9 cellular contexts compared by ENCODE assay signal in genomic region chr22:38941488-38941987, GRCh38. TPM values are rescaled to one million over a fixed set of nuclear protein-coding genes. Genes with fewer than 3 reads are reported as not detected.
DNase-seq lines count a peak whose midpoint lies in the region; ATAC-seq and TF ChIP-seq lines count a peak whose summit lies in the region.
"Had no signal": no experiment of that assay in that cellular context is flagged by ENCODE, and none has a peak within 500 bp of the region (broad histone marks: within the 10 kb centered on the region; RNA-seq: fewer than 3 reads in every experiment).

No MANE protein-coding gene starts in this region.

- H3K27ac ChIP-seq in left lung (peak overlapping the region; percentile 8 to 87), PC-3 (ENCODE audit: low read length) (no peak overlapping the region), endodermal cell (ENCODE audit: low read depth, low read length) (no peak overlapping the region)
- H3K27ac ChIP-seq: breast epithelium had no signal

- no peak overlapping the region for H2AFZ ChIP-seq in PC-3 (ENCODE audit: low read length)

- no peak overlapping the region for H3K9ac ChIP-seq in PC-3 (ENCODE audit: low read length)
- no peak overlapping the region for H3K9ac ChIP-seq in endodermal cell (ENCODE audit: extremely low read depth, low read length, poor library complexity, severe bottlenecking)

- peak; percentile 74 for DNase-seq in GM13976 (ENCODE audit: low spot score)
- DNase-seq in T-helper 17 cell, result no peak
- peak; percentile 75 to 80 for DNase-seq in left lung
- DNase-seq in endothelial cell (ENCODE audit: low spot score), result no peak
- no peak for DNase-seq in NCI-H1092 (lab: John Stamatoyannopoulos, UW)
- DNase-seq in PC-3, result no peak
- DNase-seq in endodermal cell, result no peak

- H3K9me3 ChIP-seq in T-helper 17 cell (ENCODE audit: control insufficient read depth, low read length, poor library complexity, severe bottlenecking) (no peaks in the 10 kb centered on the region), left lung (no peaks in the 10 kb centered on the region), PC-3 (ENCODE audit: low read length) (no peaks in the 10 kb centered on the region), endodermal cell (ENCODE audit: control insufficient read depth, low read length) (no peaks in the 10 kb centered on the region)
- H3K9me3 ChIP-seq: breast epithelium had no signal

- WGBS in endodermal cell (ENCODE audit: insufficient coverage in 1 of 2, insufficient read length in 1 of 2), 2 experiments, result 85 to 86% methylated on average over 7 to 11 of the region's 13 CpGs

- H3K27me3 Mint-ChIP-seq in T-helper 17 cell (peaks cover 89% of the 10 kb centered on the region), endothelial cell (ENCODE audit: unreplicated experiment) (peaks cover 4% of the 10 kb centered on the region), endodermal cell (ENCODE audit: insufficient read depth) (peaks cover 8% of the 10 kb centered on the region)

- no peaks in the 10 kb centered on the region for H3K9me3 Mint-ChIP-seq in endothelial cell (ENCODE audit: unreplicated experiment)
- no peaks in the 10 kb centered on the region for H3K9me3 Mint-ChIP-seq in endodermal cell

- POLR2A ChIA-PET in PC-3 (lab: Charles Lee; ENCODE audit: unreplicated experiment), result no interaction called here

- H3K4me3 Mint-ChIP-seq in T-helper 17 cell, result peak overlapping the region; percentile 91
- H3K4me3 Mint-ChIP-seq in endothelial cell (ENCODE audit: unreplicated experiment), result no peak overlapping the region
- no peak overlapping the region for H3K4me3 Mint-ChIP-seq in endodermal cell

- H3K36me3 Mint-ChIP-seq in T-helper 17 cell (ENCODE audit: low read depth), result peaks cover 13% of the 10 kb centered on the region
- H3K36me3 Mint-ChIP-seq in endothelial cell (ENCODE audit: low read depth, unreplicated experiment), result no peaks in the 10 kb centered on the region
- H3K36me3 Mint-ChIP-seq in endodermal cell (ENCODE audit: low read depth), result no peaks in the 10 kb centered on the region

- H3K4me1 ChIP-seq in left lung (peaks cover 0 to 43% of the 10 kb centered on the region in 2 donors), PC-3 (ENCODE audit: insufficient read depth, low read length) (peaks cover 4% of the 10 kb centered on the region; the same call in 1 of the 2 replicates), endodermal cell (ENCODE audit: control insufficient read depth, insufficient read depth, low read length) (no peaks in the 10 kb centered on the region)
- H3K4me1 ChIP-seq: breast epithelium had no signal

- H4K20me1 ChIP-seq in PC-3 (ENCODE audit: low read length), result no peaks in the 10 kb centered on the region

- ATAC-seq in HG02588 (IDR thresholded peaks at IDR 0.05; ENCODE audit: unreplicated experiment) (peak; percentile 57), T-helper 17 cell (peak; percentile 54), left lung (peak; percentile 79), PC-3 (no peak)

- H3K4me3 ChIP-seq in left lung, result peak overlapping the region in 1 of 2 donors; percentile 7
- no peak overlapping the region for H3K4me3 ChIP-seq in PC-3 (ENCODE audit: low read length)
- no peak overlapping the region for H3K4me3 ChIP-seq in endodermal cell (ENCODE audit: low read length)

- H3K4me2 ChIP-seq in PC-3 (ENCODE audit: low read length), result no peak overlapping the region

- intact Hi-C loops in left lung (cut with DNase I) (no loop called here), PC-3 (cut with micrococcal nuclease) (no loop called here)

- BruUV-seq in PC-3 (replicated peaks; lab: Mats Ljungman, UMichigan), result no TSS peak

- no peaks in the 10 kb centered on the region for H3K36me3 ChIP-seq in left lung
- H3K36me3 ChIP-seq in PC-3 (ENCODE audit: low read depth, low read length), result no peaks in the 10 kb centered on the region
- no peaks in the 10 kb centered on the region for H3K36me3 ChIP-seq in endodermal cell (ENCODE audit: control insufficient read depth, insufficient read depth, low read length)
- H3K36me3 ChIP-seq: breast epithelium had no signal

- H3K27ac Mint-ChIP-seq in T-helper 17 cell, result peak overlapping the region; percentile 78
- no peak overlapping the region for H3K27ac Mint-ChIP-seq in endothelial cell (ENCODE audit: unreplicated experiment)
- no peak overlapping the region for H3K27ac Mint-ChIP-seq in endodermal cell

- peaks cover 0 to 6% of the 10 kb centered on the region in 2 donors for H3K27me3 ChIP-seq in left lung
- no peaks in the 10 kb centered on the region for H3K27me3 ChIP-seq in PC-3 (ENCODE audit: low read length)
- H3K27me3 ChIP-seq in endodermal cell (ENCODE audit: control insufficient read depth, insufficient read depth, low read length, poor library complexity, severe bottlenecking), result no peaks in the 10 kb centered on the region

- H3K4me1 Mint-ChIP-seq in T-helper 17 cell (peaks cover 20% of the 10 kb centered on the region), endothelial cell (ENCODE audit: unreplicated experiment) (peaks cover 4% of the 10 kb centered on the region), endodermal cell (no peaks in the 10 kb centered on the region)

- H3K9me2 ChIP-seq in PC-3 (replicated peaks; ENCODE audit: low read length), result no peaks in the 10 kb centered on the region

- TF ChIP-seq CTCF in GM13976 (IDR thresholded peaks at IDR 0.05; ENCODE audit: borderline replicate concordance, control extremely low read depth, extremely low read depth, insufficient read depth, missing control alignments), result no peak
- no peak for TF ChIP-seq CTCF in left lung (IDR thresholded peaks at IDR 0.05)
- no peak for TF ChIP-seq CTCF in endothelial cell (IDR thresholded peaks at IDR 0.05; ENCODE audit: unreplicated experiment)
- no peak for TF ChIP-seq CTCF in PC-3 (conservative IDR thresholded peaks at IDR 0.05; ENCODE audit: low read depth, low read length)
- TF ChIP-seq CTCF in endodermal cell (conservative IDR thresholded peaks at IDR 0.05), result no peak

- in situ Hi-C loops in GM13976 (cut with MboI; ENCODE audit: low sequenced_read_pairs, unreplicated experiment), result no loop called here

- H3K79me2 ChIP-seq in PC-3 (ENCODE audit: low read length), result no peaks in the 10 kb centered on the region

- CTCF ChIA-PET in PC-3 (lab: Charles Lee), result no interaction called here

- H3F3A ChIP-seq in PC-3 (ENCODE audit: low read length, unreplicated experiment), result no peaks in the 10 kb centered on the region

RNA-seq across cellular contexts. Expression of gene APOBEC3A, which starts 15.9 kb away (rescaled TPM):
- total RNA-seq in T-helper 17 cell (1 to 10 TPM in 1 of 2 donors, under 1 TPM in 1; 0.70 to 4.1 TPM), left lung (10 to 100 TPM in 1 of 2 donors, 1 to 10 TPM in 1; 2.4 to 25.5 TPM), endothelial cell (ENCODE audit: unreplicated experiment) (not detected), PC-3 (2014; rRNA removed) (not detected in 2 replicates), endodermal cell (not detected)
- 0.28 TPM for polyA plus RNA-seq in endodermal cell (2013, experiment 1 of 2)
- polyA plus RNA-seq in endodermal cell (2013, experiment 2 of 2), result not detected

RNA-seq across cellular contexts. Expression of gene APOBEC3B, which starts 40.6 kb away (rescaled TPM):
- 1 to 10 TPM; 1.2 to 1.5 TPM for total RNA-seq in T-helper 17 cell
- 1 to 10 TPM; 1.9 to 9.5 TPM for total RNA-seq in left lung
- total RNA-seq in endothelial cell (ENCODE audit: unreplicated experiment), result 1.0 TPM
- 11.3 TPM in 2 replicates for total RNA-seq in PC-3 (2014; rRNA removed)
- total RNA-seq in endodermal cell, result 1 to 10 TPM; 4.1 to 5.4 TPM
- 2.2 TPM for polyA plus RNA-seq in endodermal cell (2013, experiment 1 of 2)
- 3.0 TPM for polyA plus RNA-seq in endodermal cell (2013, experiment 2 of 2)

Comparison
In these comparisons a context has a peak if more than half of its experiments do, and no peak if none do; other contexts are left out.
1. DNase-seq: peak in GM13976 (single experiment) and left lung (2 of 2); none in T-helper 17 cell (0 of 3), endothelial cell (single experiment), NCI-H1092 (single experiment), PC-3 (single experiment) and endodermal cell (single experiment).
2. H3K27ac ChIP-seq: peak in left lung (2 of 2); none in PC-3 (single experiment) and endodermal cell (single experiment).